Comparison of ENCODE assay signal across 22 cellular contexts in genomic region chr11:111339758-111340388, GRCh38. TPM values are rescaled to one million over a fixed set of nuclear protein-coding genes. Genes with fewer than 3 reads are reported as not detected.
DNase-seq lines count a peak whose midpoint lies in the region; ATAC-seq, FAIRE-seq and TF ChIP-seq lines count a peak whose summit lies in the region.
"Had no signal": no experiment of that assay in that cellular context is flagged by ENCODE, and none has a peak within 500 bp of the region (broad histone marks: within the 10 kb centered on the region; RNA-seq: fewer than 3 reads in every experiment).

No MANE protein-coding gene starts in this region.

- peaks cover 47% of the 10 kb centered on the region for H3K4me1 ChIP-seq in HepG2 (ENCODE audit: insufficient read depth, low read length)
- peaks cover 0 to 25% (median 14%) of the 10 kb centered on the region in 4 donors for H3K4me1 ChIP-seq in right lobe of liver

- H3K9me3 ChIP-seq in HepG2 (ENCODE audit: low read length) (peaks cover 12% of the 10 kb centered on the region), right lobe of liver (no peaks in the 10 kb centered on the region)
- H3K9me3 ChIP-seq: Caco-2 had no signal

- no peak overlapping the region for H3K4me2 ChIP-seq in HepG2 (ENCODE audit: low read depth, low read length)
- H3K4me2 ChIP-seq: BLaER1 had no signal

- no peak overlapping the region for H2AFZ ChIP-seq in HepG2 (ENCODE audit: low read length)
- H2AFZ ChIP-seq: GM23248 had no signal

- H3K27ac ChIP-seq in HepG2 (ENCODE audit: extremely low read length, insufficient read depth, low read length): no peak overlapping the region
- H3K27ac ChIP-seq in right lobe of liver: no peak overlapping the region
- H3K27ac ChIP-seq: 22Rv1, BLaER1, C4-2B, GM23248 had no signal

- TF ChIP-seq POLR2A in HepG2 (IDR thresholded peaks at IDR 0.05; ENCODE audit: insufficient read depth in 1 of 2, low read depth in 2 of 2, low read length in 2 of 2): no peak
- TF ChIP-seq POLR2A in right lobe of liver (IDR thresholded peaks at IDR 0.05): no peak

- H3K36me3 Mint-ChIP-seq in stimulated activated naive B cell treated with anti-CD40 and anti-IgM and Interleukin-4, amounts not matched to agents 10 μg/mL and 1 μg/mL and 100 μg/mL, for 72 hours: peaks cover 4 to 5% of the 10 kb centered on the region in 2 donors
- H3K36me3 Mint-ChIP-seq: CD4-positive, CD25-positive, alpha-beta regulatory T cell; CD8-positive, alpha-beta T cell had no signal

- intact Hi-C loops in HepG2 (cut with micrococcal nuclease; ENCODE audit: unreplicated experiment): no loop called here
- intact Hi-C loops in right lobe of liver (cut with DNase I): no loop called here

- no TSS peak for BruUV-seq in HepG2 (replicated peaks; lab: Mats Ljungman, UMichigan)

- no peaks in the 10 kb centered on the region for H3K79me2 ChIP-seq in HepG2 (ENCODE audit: insufficient read depth, low read length)

- H4K20me1 ChIP-seq in HepG2 (ENCODE audit: insufficient read depth, low read length): no peaks in the 10 kb centered on the region
- H4K20me1 ChIP-seq: BLaER1 had no signal

- CTCF ChIA-PET in HepG2 (lab: Yijun Ruan, JAX; ENCODE audit: low intra/inter-chr PET ratio, low total read pairs): no interaction called here

- peaks cover 5 to 9% of the 10 kb centered on the region in 2 donors for H3K4me1 Mint-ChIP-seq in stimulated activated naive B cell treated with anti-CD40 and anti-IgM and Interleukin-4, amounts not matched to agents 10 μg/mL and 1 μg/mL and 100 μg/mL, for 72 hours
- H3K4me1 Mint-ChIP-seq: CD4-positive, CD25-positive, alpha-beta regulatory T cell had no signal

- in situ Hi-C loops in HepG2 (cut with HindIII; ENCODE audit: extremely low pct_ligation_motif_present, low pct_unique_long_range_greater_than_20kb): no loop called here

- TF ChIP-seq RAD21 in HepG2 (CRISPR knock-in tag; IDR thresholded peaks at IDR 0.05): no peak

- no peaks in the 10 kb centered on the region for H3K36me3 ChIP-seq in HepG2 (replicated peaks in 1 of 2; ENCODE audit: control insufficient read depth in 1 of 2, insufficient read depth in 2 of 2, low read length in 2 of 2)
- H3K36me3 ChIP-seq in right lobe of liver: no peaks in the 10 kb centered on the region

- TF ChIP-seq CTCF in HepG2 (CRISPR knock-in tag; IDR thresholded peaks at IDR 0.05): no peak
- TF ChIP-seq CTCF in right lobe of liver (IDR thresholded peaks at IDR 0.05): no peak

- H3K9me3 Mint-ChIP-seq in stimulated activated naive B cell treated with anti-CD40 and anti-IgM and Interleukin-4, amounts not matched to agents 10 μg/mL and 1 μg/mL and 100 μg/mL, for 72 hours: peaks cover 4 to 5% of the 10 kb centered on the region in 2 donors

- no peak overlapping the region for H3K9ac ChIP-seq in HepG2 (ENCODE audit: insufficient read depth, low read depth, low read length)
- H3K9ac ChIP-seq: BLaER1, GM23248 had no signal

- DNase-seq in HepG2 (ENCODE audit: low spot score) (no peak), right lobe of liver (no peak), frontal cortex (ENCODE audit: low spot score in 2 of 2) (no peak), SHP77 (lab: John Stamatoyannopoulos, UW) (no peak)
- DNase-seq in stimulated activated naive B cell treated with anti-CD40 and anti-IgM and Interleukin-4, amounts not matched to agents 10 μg/mL and 1 μg/mL and 100 μg/mL, for 72 hours: no peak
- DNase-seq in activated CD4-positive, CD25-positive, alpha-beta regulatory T cell treated with anti-CD3 and anti-CD28 coated beads, Interleukin-2, amount 50 U/mL, for 72 hours: no peak
- DNase-seq: Caco-2; CD4-positive, CD25-positive, alpha-beta regulatory T cell; CD8-positive, alpha-beta T cell; DMS153; DND-41; GM23248; H7; HCEC 1CT had no signal

- H3K27me3 ChIP-seq in HepG2 (ENCODE audit: control insufficient read depth in 1 of 2, insufficient read depth in 2 of 2, low read length in 2 of 2): no peaks in the 10 kb centered on the region
- H3K27me3 ChIP-seq in right lobe of liver: no peaks in the 10 kb centered on the region
- H3K27me3 ChIP-seq: BLaER1 had no signal

- POLR2A ChIA-PET in HepG2 (lab: Yijun Ruan, JAX): no interaction called here

- H3K27me3 Mint-ChIP-seq in stimulated activated naive B cell treated with anti-CD40 and anti-IgM and Interleukin-4, amounts not matched to agents 10 μg/mL and 1 μg/mL and 100 μg/mL, for 72 hours: no peaks in the 10 kb centered on the region
- H3K27me3 Mint-ChIP-seq: B cell had no signal

- no peak overlapping the region for H3K4me3 Mint-ChIP-seq in stimulated activated naive B cell treated with anti-CD40 and anti-IgM and Interleukin-4, amounts not matched to agents 10 μg/mL and 1 μg/mL and 100 μg/mL, for 72 hours
- H3K4me3 Mint-ChIP-seq: B cell; CD4-positive, CD25-positive, alpha-beta regulatory T cell; CD8-positive, alpha-beta T cell had no signal

- TF ChIP-seq EP300 in HepG2 (IDR thresholded peaks at IDR 0.05; ENCODE audit: low read depth in 2 of 2, low read length in 2 of 2) (no peak), HepG2 (CRISPR knock-in tag; IDR thresholded peaks at IDR 0.05; ENCODE audit: borderline replicate concordance) (no peak)

- H3K4me3 ChIP-seq in HepG2 (replicated peaks in 1 of 3; ENCODE audit: insufficient read depth in 1 of 3, low read depth in 2 of 3, low read length in 3 of 3) (no peak overlapping the region), right lobe of liver (no peak overlapping the region)
- H3K4me3 ChIP-seq: BLaER1, GM23248 had no signal

- ATAC-seq in HepG2: no peak
- ATAC-seq in right lobe of liver: no peak
- ATAC-seq in stimulated activated naive B cell treated with anti-CD40 and anti-IgM and Interleukin-4, amounts not matched to agents 10 μg/mL and 1 μg/mL and 100 μg/mL, for 72 hours (replicated peaks): no peak
- ATAC-seq: CD8-positive, alpha-beta T cell had no signal

- FAIRE-seq in HepG2 (lab: Jason Lieb, UNC): no peak
- FAIRE-seq in frontal cortex (lab: Jason Lieb, UNC): peak; percentile 59
- FAIRE-seq: A204.1, G401.6, H1 had no signal

- peak overlapping the region; percentile 84 for H3K27ac Mint-ChIP-seq in stimulated activated naive B cell treated with anti-CD40 and anti-IgM and Interleukin-4, amounts not matched to agents 10 μg/mL and 1 μg/mL and 100 μg/mL, for 72 hours
- H3K27ac Mint-ChIP-seq: B cell; CD4-positive, CD25-positive, alpha-beta regulatory T cell; CD8-positive, alpha-beta T cell had no signal

RNA-seq across cellular contexts. Expression of gene POU2AF1, which starts 39.2 kb away (rescaled TPM):
- total RNA-seq in HepG2 (2016; rRNA removed; fragmentation: Illumina TruSeq; extraction: Trizol) (1.8 and 1.9 TPM in 2 replicates), right lobe of liver (1 to 10 TPM in 2 of 6 experiments, under 1 TPM in 4; 0.06 to 2.4 (median 0.63) TPM), frontal cortex (not detected)
- total RNA-seq in HepG2 (2016; cell fraction: cytosol; rRNA removed; fragmentation: Illumina TruSeq; extraction: Trizol; ENCODE audit: low read depth): 0.40 and 0.53 TPM in 2 replicates
- 1.0 and 1.1 TPM in 2 replicates for total RNA-seq in HepG2 (2016; cell fraction: insoluble cytoplasmic fraction; rRNA removed; fragmentation: Illumina TruSeq; extraction: Trizol)
- 0.65 and 2.2 TPM in 2 replicates for total RNA-seq in HepG2 (2016; cell fraction: membrane; rRNA removed; fragmentation: Illumina TruSeq; extraction: Trizol)
- total RNA-seq in HepG2 (2016; cell fraction: nucleus; rRNA removed; fragmentation: Illumina TruSeq; extraction: Trizol): 0.81 and 1.8 TPM in 2 replicates
- polyA plus RNA-seq in HepG2 (2011; rRNA removed): 3.6 and 5.3 TPM in 2 replicates
- polyA plus RNA-seq in HepG2 (2011; cell fraction: cytosol; rRNA removed): 3.0 and 3.2 TPM in 2 replicates
- polyA plus RNA-seq in HepG2 (2011; cell fraction: nucleus; rRNA removed): 8.2 and 10.5 TPM in 2 replicates
- 4.9 and 6.1 TPM in 2 replicates for polyA plus RNA-seq in HepG2 (2012)
- polyA plus RNA-seq in HepG2 (2016; cell fraction: cytosol; fragmentation: Illumina TruSeq; extraction: Trizol; ENCODE audit: low read depth): 0.52 and 0.81 TPM in 2 replicates
- 2.3 and 2.6 TPM in 2 replicates for polyA plus RNA-seq in HepG2 (2016; cell fraction: insoluble cytoplasmic fraction; fragmentation: Illumina TruSeq; extraction: Trizol; ENCODE audit: low read depth)
- polyA plus RNA-seq in HepG2 (2016; cell fraction: membrane; fragmentation: Illumina TruSeq; extraction: Trizol; ENCODE audit: low read depth): 1.4 TPM in 2 replicates
- polyA plus RNA-seq in HepG2 (2016; cell fraction: nucleus; fragmentation: Illumina TruSeq; extraction: Trizol; ENCODE audit: insufficient read depth, low read depth): 3.4 and 4.0 TPM in 2 replicates
- polyA minus RNA-seq in HepG2 (2011; rRNA and poly(A)+ RNA removed; ENCODE audit: low replicate concordance): 0.28 and 3.3 TPM in 2 replicates
- polyA minus RNA-seq in HepG2 (2011; cell fraction: cytosol; rRNA and poly(A)+ RNA removed): 3.1 and 3.6 TPM in 2 replicates
- polyA minus RNA-seq in HepG2 (2011; cell fraction: nucleus; rRNA and poly(A)+ RNA removed): 4.1 and 5.3 TPM in 2 replicates
- total RNA-seq: H1, H7 had no signal
- polyA plus RNA-seq: AG04450, H1 had no signal

RNA-seq across cellular contexts. Expression of gene POU2AF3, which starts 41.5 kb away (rescaled TPM):
- total RNA-seq in HepG2 (2016; rRNA removed; fragmentation: Illumina TruSeq; extraction: Trizol) (4.9 and 7.8 TPM in 2 replicates), right lobe of liver (under 1 TPM; 0.39 to 0.86 (median 0.52) TPM), frontal cortex (0.41 TPM)
- total RNA-seq in HepG2 (2016; cell fraction: cytosol; rRNA removed; fragmentation: Illumina TruSeq; extraction: Trizol; ENCODE audit: low read depth): 2.0 and 2.8 TPM in 2 replicates
- 5.5 and 7.3 TPM in 2 replicates for total RNA-seq in HepG2 (2016; cell fraction: insoluble cytoplasmic fraction; rRNA removed; fragmentation: Illumina TruSeq; extraction: Trizol)
- total RNA-seq in HepG2 (2016; cell fraction: membrane; rRNA removed; fragmentation: Illumina TruSeq; extraction: Trizol): 3.5 and 4.6 TPM in 2 replicates
- 10.6 and 11.1 TPM in 2 replicates for total RNA-seq in HepG2 (2016; cell fraction: nucleus; rRNA removed; fragmentation: Illumina TruSeq; extraction: Trizol)
- polyA plus RNA-seq in HepG2 (2011; rRNA removed): 70.7 and 71.2 TPM in 2 replicates
- polyA plus RNA-seq in HepG2 (2011; cell fraction: cytosol; rRNA removed): 32.5 and 33.6 TPM in 2 replicates
- polyA plus RNA-seq in HepG2 (2011; cell fraction: nucleus; rRNA removed): 175 and 193 TPM in 2 replicates
- polyA plus RNA-seq in HepG2 (2012): 26.6 and 28.4 TPM in 2 replicates
- 4.2 and 5.4 TPM in 2 replicates for polyA plus RNA-seq in HepG2 (2016; cell fraction: cytosol; fragmentation: Illumina TruSeq; extraction: Trizol; ENCODE audit: low read depth)
- polyA plus RNA-seq in HepG2 (2016; cell fraction: insoluble cytoplasmic fraction; fragmentation: Illumina TruSeq; extraction: Trizol; ENCODE audit: low read depth): 13.1 and 13.8 TPM in 2 replicates
- 6.0 and 7.4 TPM in 2 replicates for polyA plus RNA-seq in HepG2 (2016; cell fraction: membrane; fragmentation: Illumina TruSeq; extraction: Trizol; ENCODE audit: low read depth)
- polyA plus RNA-seq in HepG2 (2016; cell fraction: nucleus; fragmentation: Illumina TruSeq; extraction: Trizol; ENCODE audit: insufficient read depth, low read depth): 47.2 and 50.2 TPM in 2 replicates
- polyA minus RNA-seq in HepG2 (2011; rRNA and poly(A)+ RNA removed; ENCODE audit: low replicate concordance): 20.8 TPM in 1 of 2 replicates, not detected in the other
- polyA minus RNA-seq in HepG2 (2011; cell fraction: cytosol; rRNA and poly(A)+ RNA removed): 5.8 and 9.0 TPM in 2 replicates
- 18.3 and 18.5 TPM in 2 replicates for polyA minus RNA-seq in HepG2 (2011; cell fraction: nucleus; rRNA and poly(A)+ RNA removed)
- total RNA-seq: CD4-positive, CD25-positive, alpha-beta regulatory T cell; CD8-positive, alpha-beta T cell; GM23248 had no signal
- polyA plus RNA-seq: AG04450; CD4-positive, CD25-positive, alpha-beta regulatory T cell; GM23248 had no signal
